ENCODE assay signal across 14 cellular contexts in the genomic region with DNA sequence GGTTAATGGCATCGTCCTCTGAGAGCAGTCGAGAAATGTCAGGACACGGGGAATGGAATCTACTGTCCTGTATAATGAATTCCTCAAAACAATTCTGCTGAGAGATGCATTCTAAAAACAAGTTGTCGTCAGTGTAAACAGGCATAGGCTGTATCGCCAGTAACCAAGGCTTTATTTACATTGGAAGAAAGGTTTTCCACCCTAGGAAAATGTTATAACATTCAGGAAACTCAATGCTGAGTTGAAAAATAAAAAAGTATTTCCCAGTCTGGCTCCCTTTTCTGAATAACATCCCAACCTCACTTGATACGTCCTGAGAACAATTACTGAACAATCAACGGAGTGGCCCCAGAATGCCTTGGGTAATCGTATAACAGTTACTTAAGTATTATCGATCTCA.
"Had no signal": no experiment of that assay in that cellular context is flagged by ENCODE, and none has a peak within 500 bp of the region (broad histone marks: within the 10 kb centered on the region; RNA-seq: fewer than 3 reads in every experiment).

No MANE protein-coding gene starts in this region.

- H3K27me3 Mint-ChIP-seq: activated CD4-positive, alpha-beta T cell treated with anti-CD3 and anti-CD28 coated beads, Interleukin-2, amount 10 ng/mL, durations not matched to agents 24 days and 14 days had no signal

- H3K9me3 Mint-ChIP-seq: activated CD4-positive, alpha-beta T cell treated with anti-CD3 and anti-CD28 coated beads, Interleukin-2, amount 10 ng/mL, durations not matched to agents 24 days and 14 days; neural progenitor cell; T-cell had no signal

- DNase-seq: activated T-cell treated with anti-CD3 and anti-CD28 coated beads for 4 hours, anterior cingulate cortex, gastrocnemius medialis, left ventricle myocardium inferior, posterior cingulate gyrus, SJCRH30, thyroid gland had no signal

- H3K27ac Mint-ChIP-seq: neural progenitor cell had no signal

- H2AFZ ChIP-seq: neural progenitor cell had no signal

- ATAC-seq: WTC11 had no signal

- H3K27ac ChIP-seq: gastrocnemius medialis, left ventricle myocardium inferior, neural progenitor cell, right atrium auricular region, SJCRH30, thyroid gland had no signal

- H3K9me3 ChIP-seq: gastrocnemius medialis, right atrium auricular region, SJCRH30, thyroid gland had no signal

- H3K27me3 ChIP-seq: gastrocnemius medialis, neural progenitor cell, right atrium auricular region, SJCRH30, thyroid gland had no signal

- H3K36me3 Mint-ChIP-seq: neural progenitor cell, T-cell, WTC11 had no signal

- H3K4me3 ChIP-seq: gastrocnemius medialis, left ventricle myocardium inferior, neural progenitor cell, right atrium auricular region, SJCRH30, smooth muscle cell, thyroid gland had no signal

- H3K4me2 ChIP-seq: neural progenitor cell had no signal

- H3K4me3 Mint-ChIP-seq: activated naive CD8-positive, alpha-beta T cell; neural progenitor cell; WTC11 had no signal

- H3K4me1 ChIP-seq: gastrocnemius medialis, thyroid gland had no signal

- H3K36me3 ChIP-seq: gastrocnemius medialis, left ventricle myocardium inferior, neural progenitor cell, right atrium auricular region, SJCRH30, thyroid gland had no signal
